ENCODE assay signal across 1 cellular context in the genomic region with DNA sequence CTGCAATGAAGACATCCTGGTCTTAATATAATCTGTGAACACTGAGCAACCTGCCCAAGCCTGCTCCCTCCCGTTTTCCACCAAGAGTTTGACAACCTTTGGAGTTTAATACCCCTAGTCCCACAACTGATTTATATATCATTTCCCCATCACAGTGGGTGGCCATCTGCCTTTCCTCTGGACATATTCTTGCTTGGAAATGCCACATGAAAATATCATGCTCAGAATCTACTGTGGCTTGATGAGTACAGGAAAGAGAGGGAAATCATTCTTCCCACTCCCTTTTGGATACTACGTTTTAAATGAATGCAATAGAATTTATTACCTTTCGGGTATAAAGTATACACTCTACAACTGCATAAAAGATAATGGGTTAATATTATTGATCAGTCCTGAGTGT.
TF ChIP-seq lines count a peak whose summit lies in the region.

No MANE protein-coding gene starts in this region.

TF ChIP-seq in IMR-90, 13 proteins besides CTCF, POLR2A, EP300 and RAD21 (continued from another document):
- TF ChIP-seq, protein P1, sequence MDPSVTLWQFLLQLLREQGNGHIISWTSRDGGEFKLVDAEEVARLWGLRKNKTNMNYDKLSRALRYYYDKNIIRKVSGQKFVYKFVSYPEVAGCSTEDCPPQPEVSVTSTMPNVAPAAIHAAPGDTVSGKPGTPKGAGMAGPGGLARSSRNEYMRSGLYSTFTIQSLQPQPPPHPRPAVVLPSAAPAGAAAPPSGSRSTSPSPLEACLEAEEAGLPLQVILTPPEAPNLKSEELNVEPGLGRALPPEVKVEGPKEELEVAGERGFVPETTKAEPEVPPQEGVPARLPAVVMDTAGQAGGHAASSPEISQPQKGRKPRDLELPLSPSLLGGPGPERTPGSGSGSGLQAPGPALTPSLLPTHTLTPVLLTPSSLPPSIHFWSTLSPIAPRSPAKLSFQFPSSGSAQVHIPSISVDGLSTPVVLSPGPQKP (IDR thresholded peaks at IDR 0.05; ENCODE audit: borderline replicate concordance, low read depth, low read length): no peak
- TF ChIP-seq MAFK (IDR thresholded peaks at IDR 0.05; ENCODE audit: low read depth, low read length): no peak
- no peak for TF ChIP-seq RFX5 (IDR thresholded peaks at IDR 0.05; ENCODE audit: low read depth, low read length)
- TF ChIP-seq RCOR1 (IDR thresholded peaks at IDR 0.05; ENCODE audit: insufficient replicate concordance, low read length): no peak
